17 cellular contexts compared by ENCODE assay signal in the genomic region with DNA sequence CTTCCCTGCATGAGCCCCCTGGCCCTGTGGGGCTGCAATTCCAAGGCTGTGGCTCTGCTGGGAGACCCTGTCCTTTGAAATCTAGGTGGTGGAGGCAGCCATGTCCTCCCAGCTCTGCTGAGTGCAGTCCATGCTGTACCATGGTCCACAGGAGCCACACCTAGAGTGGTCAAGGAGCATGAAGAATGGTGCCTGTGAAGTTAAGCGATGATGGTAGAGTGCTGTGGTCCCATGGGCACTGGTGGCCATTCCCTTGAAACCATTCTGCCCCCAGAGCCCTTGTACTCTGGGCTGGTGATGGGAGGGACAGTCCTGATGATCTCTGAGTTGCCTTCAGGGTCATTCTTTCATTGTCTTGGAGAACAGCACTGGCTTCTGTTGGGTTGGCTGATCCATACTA. TPM values are rescaled to one million over a fixed set of nuclear protein-coding genes. Genes with fewer than 3 reads are reported as not detected.
A peak's percentile ranks its signal among the peaks of the same experiment; 100 is the strongest.
DNase-seq lines count a peak whose midpoint lies in the region; ATAC-seq and TF ChIP-seq lines count a peak whose summit lies in the region.
"Had no signal": no experiment of that assay in that cellular context is flagged by ENCODE, and none has a peak within 500 bp of the region (broad histone marks: within the 10 kb centered on the region; RNA-seq: fewer than 3 reads in every experiment).

No MANE protein-coding gene starts in this region.

- H3K9me3 Mint-ChIP-seq in osteocyte (ENCODE audit: unreplicated experiment) = peaks cover 5% of the 10 kb centered on the region

- H3K9me3 ChIP-seq in lower lobe of right lung (peaks cover 19% of the 10 kb centered on the region), suprapubic skin (peaks cover 3% of the 10 kb centered on the region), BE2C (0 out of 2 replicates have a peak, but pooled peaks cover 2% of the 10 kb centered on the region)

- no peaks in the 10 kb centered on the region for H3K4me1 ChIP-seq in lower lobe of right lung
- H3K4me1 ChIP-seq in suprapubic skin = no peaks in the 10 kb centered on the region
- no peaks in the 10 kb centered on the region for H3K4me1 ChIP-seq in BE2C
- H3K4me1 ChIP-seq: A549 had no signal

- no peak for TF ChIP-seq EP300 in suprapubic skin (IDR thresholded peaks at IDR 0.05)

- no peak overlapping the region for H3K4me3 Mint-ChIP-seq in osteocyte (ENCODE audit: unreplicated experiment)
- H3K4me3 Mint-ChIP-seq: CD8-positive, alpha-beta T cell; H9 had no signal

- no peak overlapping the region for H3K27ac ChIP-seq in lower lobe of right lung
- H3K27ac ChIP-seq in suprapubic skin = no peak overlapping the region
- H3K27ac ChIP-seq: 22Rv1; A549; BLaER1 treated with 17β-estradiol and CSF1 and Interleukin-3, amounts not matched to agents 10 nM and 100 nM had no signal

- H3K4me1 Mint-ChIP-seq in osteocyte (ENCODE audit: unreplicated experiment) = no peaks in the 10 kb centered on the region
- H3K4me1 Mint-ChIP-seq: H9 had no signal

- H3K27ac Mint-ChIP-seq in osteocyte (ENCODE audit: unreplicated experiment) = no peak overlapping the region
- H3K27ac Mint-ChIP-seq: CD8-positive, alpha-beta T cell; H9 had no signal

- H3K36me3 Mint-ChIP-seq in osteocyte (ENCODE audit: unreplicated experiment) = no peaks in the 10 kb centered on the region

- H3K4me3 ChIP-seq in lower lobe of right lung = no peak overlapping the region
- H3K4me3 ChIP-seq in suprapubic skin = no peak overlapping the region
- no peak overlapping the region for H3K4me3 ChIP-seq in BE2C (ENCODE audit: low read depth, low read length)
- H3K4me3 ChIP-seq: A549; BLaER1 treated with 17β-estradiol and CSF1 and Interleukin-3, amounts not matched to agents 10 nM and 100 nM had no signal

- H3K36me3 ChIP-seq in lower lobe of right lung = no peaks in the 10 kb centered on the region
- H3K36me3 ChIP-seq in suprapubic skin = no peaks in the 10 kb centered on the region
- H3K36me3 ChIP-seq in BE2C = no peaks in the 10 kb centered on the region

- whole genome bisulfite sequencing in suprapubic skin = 100% methylated on average over 1 of the region's 1 CpG

- intact Hi-C loops in lower lobe of right lung (cut with DNase I) = no loop called here

- no peak for ATAC-seq in lower lobe of right lung
- ATAC-seq in GM19467 (IDR thresholded peaks at IDR 0.05; ENCODE audit: unreplicated experiment) = no peak
- no peak for ATAC-seq in HG03342 (IDR thresholded peaks at IDR 0.05; ENCODE audit: unreplicated experiment)
- ATAC-seq: A549; CD8-positive, alpha-beta T cell had no signal

- H3K27me3 ChIP-seq in lower lobe of right lung (ENCODE audit: low read depth) = no peaks in the 10 kb centered on the region
- no peaks in the 10 kb centered on the region for H3K27me3 ChIP-seq in suprapubic skin
- H3K27me3 ChIP-seq in BE2C = peaks cover 4% of the 10 kb centered on the region; the same call in 1 of the 2 replicates
- H3K27me3 ChIP-seq: BLaER1 treated with 17β-estradiol and CSF1 and Interleukin-3, amounts not matched to agents 10 nM and 100 nM had no signal

- TF ChIP-seq POLR2A in suprapubic skin (IDR thresholded peaks at IDR 0.05) = no peak

- TF ChIP-seq CTCF in lower lobe of right lung (IDR thresholded peaks at IDR 0.05) (no peak), osteocyte (IDR thresholded peaks at IDR 0.05) (no peak), suprapubic skin (IDR thresholded peaks at IDR 0.05) (no peak), BE2C (IDR thresholded peaks at IDR 0.05; ENCODE audit: low read depth, low read length) (no peak)

- DNase-seq in activated T-cell treated with anti-CD3 and anti-CD28 coated beads, Interleukin-2, amount 50 U/mL, for 1 hour = peak; percentile 11
- no peak for DNase-seq in activated T-cell treated with anti-CD3 and anti-CD28 coated beads, Interleukin-2, amount 50 U/mL, for 48 hours
- DNase-seq in lower lobe of right lung = peak; percentile 20
- peak; percentile 62 for DNase-seq in osteocyte (ENCODE audit: extremely low spot score, unreplicated experiment)
- peak; percentile 27 to 29 for DNase-seq in suprapubic skin (ENCODE audit: low spot score in 2 of 2)
- no peak for DNase-seq in BE2C
- DNase-seq: Calu3, DMS79 treated with DMSO at 0.1 percent for 48 hours, GF-D8, GOT3, H9 had no signal

- H3K27me3 Mint-ChIP-seq in osteocyte (ENCODE audit: unreplicated experiment) = no peaks in the 10 kb centered on the region

RNA-seq across cellular contexts. Expression of gene EFCAB8, which starts 55.3 kb away (rescaled TPM):
- total RNA-seq in lower lobe of right lung = 0.30 TPM
- 0.64 and 0.97 TPM in 2 replicates for total RNA-seq in osteocyte
- total RNA-seq in suprapubic skin = under 1 TPM in 2 of 4 donors, not detected in 2; 0.76 to 0.89 TPM
- not detected for polyA plus RNA-seq in BE2C (2012; ENCODE audit: insufficient read depth, insufficient read length, low read depth)
- polyA plus RNA-seq: A549 had no signal

Comparison
In these comparisons a context has a peak if more than half of its experiments do, and no peak if none do; other contexts are left out.
1. DNase-seq: peak in activated T-cell treated with anti-CD3 and anti-CD28 coated beads, Interleukin-2, amount 50 U/mL, for 1 hour (single experiment), lower lobe of right lung (single experiment), osteocyte (single experiment) and suprapubic skin (2 of 2); none in activated T-cell treated with anti-CD3 and anti-CD28 coated beads, Interleukin-2, amount 50 U/mL, for 48 hours (0 of 2) and BE2C (single experiment).